In the genomic region with DNA sequence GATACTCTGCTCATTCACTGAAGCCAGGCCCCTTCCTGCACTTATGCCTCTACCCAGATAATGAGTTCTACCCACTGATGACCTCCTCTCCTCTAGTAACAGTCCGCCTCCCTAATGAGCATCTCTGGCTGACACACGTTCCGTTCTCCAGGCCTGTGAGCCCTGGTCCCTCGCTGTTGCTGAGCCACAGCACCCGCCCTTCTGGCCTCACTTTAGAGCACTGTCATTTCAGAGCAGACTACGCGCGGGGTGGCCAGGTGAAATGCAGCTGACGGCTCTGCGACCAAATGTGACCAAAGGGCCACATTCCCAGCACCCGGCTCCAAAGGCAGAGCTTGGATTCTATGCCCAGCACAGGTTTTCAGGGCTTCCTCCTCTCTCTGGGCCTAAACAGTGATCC, we compare ENCODE assay signal across 1 cellular context.
TF ChIP-seq lines count a peak whose summit lies in the region.

No MANE protein-coding gene starts in this region.

TF ChIP-seq in HepG2, 621 proteins besides CTCF, POLR2A, EP300 and RAD21:
- TF ChIP-seq EZH2 (conservative IDR thresholded peaks at IDR 0.05; ENCODE audit: low read depth, low read length) = no peak
- TF ChIP-seq NR2F2 (IDR thresholded peaks at IDR 0.05; ENCODE audit: borderline replicate concordance, low read depth) = no peak
- TF ChIP-seq, protein P1, sequence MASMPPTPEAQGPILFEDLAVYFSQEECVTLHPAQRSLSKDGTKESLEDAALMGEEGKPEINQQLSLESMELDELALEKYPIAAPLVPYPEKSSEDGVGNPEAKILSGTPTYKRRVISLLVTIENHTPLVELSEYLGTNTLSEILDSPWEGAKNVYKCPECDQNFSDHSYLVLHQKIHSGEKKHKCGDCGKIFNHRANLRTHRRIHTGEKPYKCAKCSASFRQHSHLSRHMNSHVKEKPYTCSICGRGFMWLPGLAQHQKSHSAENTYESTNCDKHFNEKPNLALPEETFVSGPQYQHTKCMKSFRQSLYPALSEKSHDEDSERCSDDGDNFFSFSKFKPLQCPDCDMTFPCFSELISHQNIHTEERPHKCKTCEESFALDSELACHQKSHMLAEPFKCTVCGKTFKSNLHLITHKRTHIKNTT (CRISPR knock-in tag; IDR thresholded peaks at IDR 0.05) = no peak
- TF ChIP-seq, protein P2, sequence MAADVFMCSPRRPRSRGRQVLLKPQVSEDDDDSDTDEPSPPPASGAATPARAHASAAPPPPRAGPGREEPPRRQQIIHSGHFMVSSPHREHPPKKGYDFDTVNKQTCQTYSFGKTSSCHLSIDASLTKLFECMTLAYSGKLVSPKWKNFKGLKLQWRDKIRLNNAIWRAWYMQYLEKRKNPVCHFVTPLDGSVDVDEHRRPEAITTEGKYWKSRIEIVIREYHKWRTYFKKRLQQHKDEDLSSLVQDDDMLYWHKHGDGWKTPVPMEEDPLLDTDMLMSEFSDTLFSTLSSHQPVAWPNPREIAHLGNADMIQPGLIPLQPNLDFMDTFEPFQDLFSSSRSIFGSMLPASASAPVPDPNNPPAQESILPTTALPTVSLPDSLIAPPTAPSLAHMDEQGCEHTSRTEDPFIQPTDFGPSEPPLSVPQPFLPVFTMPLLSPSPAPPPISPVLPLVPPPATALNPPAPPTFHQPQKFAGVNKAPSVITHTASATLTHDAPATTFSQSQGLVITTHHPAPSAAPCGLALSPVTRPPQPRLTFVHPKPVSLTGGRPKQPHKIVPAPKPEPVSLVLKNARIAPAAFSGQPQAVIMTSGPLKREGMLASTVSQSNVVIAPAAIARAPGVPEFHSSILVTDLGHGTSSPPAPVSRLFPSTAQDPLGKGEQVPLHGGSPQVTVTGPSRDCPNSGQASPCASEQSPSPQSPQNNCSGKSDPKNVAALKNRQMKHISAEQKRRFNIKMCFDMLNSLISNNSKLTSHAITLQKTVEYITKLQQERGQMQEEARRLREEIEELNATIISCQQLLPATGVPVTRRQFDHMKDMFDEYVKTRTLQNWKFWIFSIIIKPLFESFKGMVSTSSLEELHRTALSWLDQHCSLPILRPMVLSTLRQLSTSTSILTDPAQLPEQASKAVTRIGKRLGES (CRISPR knock-in tag; IDR thresholded peaks at IDR 0.05; ENCODE audit: borderline replicate concordance) = no peak
- TF ChIP-seq, protein P3, sequence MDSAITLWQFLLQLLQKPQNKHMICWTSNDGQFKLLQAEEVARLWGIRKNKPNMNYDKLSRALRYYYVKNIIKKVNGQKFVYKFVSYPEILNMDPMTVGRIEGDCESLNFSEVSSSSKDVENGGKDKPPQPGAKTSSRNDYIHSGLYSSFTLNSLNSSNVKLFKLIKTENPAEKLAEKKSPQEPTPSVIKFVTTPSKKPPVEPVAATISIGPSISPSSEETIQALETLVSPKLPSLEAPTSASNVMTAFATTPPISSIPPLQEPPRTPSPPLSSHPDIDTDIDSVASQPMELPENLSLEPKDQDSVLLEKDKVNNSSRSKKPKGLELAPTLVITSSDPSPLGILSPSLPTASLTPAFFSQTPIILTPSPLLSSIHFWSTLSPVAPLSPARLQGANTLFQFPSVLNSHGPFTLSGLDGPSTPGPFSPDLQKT (CRISPR knock-in tag; IDR thresholded peaks at IDR 0.05; ENCODE audit: borderline replicate concordance) = no peak
- TF ChIP-seq, protein P4, sequence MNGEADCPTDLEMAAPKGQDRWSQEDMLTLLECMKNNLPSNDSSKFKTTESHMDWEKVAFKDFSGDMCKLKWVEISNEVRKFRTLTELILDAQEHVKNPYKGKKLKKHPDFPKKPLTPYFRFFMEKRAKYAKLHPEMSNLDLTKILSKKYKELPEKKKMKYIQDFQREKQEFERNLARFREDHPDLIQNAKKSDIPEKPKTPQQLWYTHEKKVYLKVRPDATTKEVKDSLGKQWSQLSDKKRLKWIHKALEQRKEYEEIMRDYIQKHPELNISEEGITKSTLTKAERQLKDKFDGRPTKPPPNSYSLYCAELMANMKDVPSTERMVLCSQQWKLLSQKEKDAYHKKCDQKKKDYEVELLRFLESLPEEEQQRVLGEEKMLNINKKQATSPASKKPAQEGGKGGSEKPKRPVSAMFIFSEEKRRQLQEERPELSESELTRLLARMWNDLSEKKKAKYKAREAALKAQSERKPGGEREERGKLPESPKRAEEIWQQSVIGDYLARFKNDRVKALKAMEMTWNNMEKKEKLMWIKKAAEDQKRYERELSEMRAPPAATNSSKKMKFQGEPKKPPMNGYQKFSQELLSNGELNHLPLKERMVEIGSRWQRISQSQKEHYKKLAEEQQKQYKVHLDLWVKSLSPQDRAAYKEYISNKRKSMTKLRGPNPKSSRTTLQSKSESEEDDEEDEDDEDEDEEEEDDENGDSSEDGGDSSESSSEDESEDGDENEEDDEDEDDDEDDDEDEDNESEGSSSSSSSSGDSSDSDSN (CRISPR knock-in tag; IDR thresholded peaks at IDR 0.05) = 0 out of 2 replicates have a peak, but pooled peaks have one; percentile 3
- TF ChIP-seq DR1 (CRISPR knock-in tag; IDR thresholded peaks at IDR 0.05) = no peak
TF ChIP-seq in HepG2: peak in this region for 1.
